In genomic region chr3:148227534-148227933, GRCh38 we compare ENCODE assay signal across 30 cellular contexts.
DNase-seq lines count a peak whose midpoint lies in the region; ATAC-seq, FAIRE-seq and TF ChIP-seq lines count a peak whose summit lies in the region.
"Had no signal": no experiment of that assay in that cellular context is flagged by ENCODE, and none has a peak within 500 bp of the region (broad histone marks: within the 10 kb centered on the region; RNA-seq: fewer than 3 reads in every experiment).

No MANE protein-coding gene starts in this region.

- no peaks in the 10 kb centered on the region for H3K27me3 Mint-ChIP-seq in osteocyte (ENCODE audit: unreplicated experiment)
- H3K27me3 Mint-ChIP-seq: stimulated activated naive CD8-positive, alpha-beta T cell treated with anti-CD3 and anti-CD28 coated beads, Interleukin-15, Interleukin-2, amounts not matched to agents 100 ng/mL and 50 ng/mL, for 24 hours had no signal

- no peaks in the 10 kb centered on the region for H3K9me3 Mint-ChIP-seq in osteocyte (ENCODE audit: unreplicated experiment)
- H3K9me3 Mint-ChIP-seq: neural progenitor cell; stimulated activated naive CD8-positive, alpha-beta T cell treated with anti-CD3 and anti-CD28 coated beads, Interleukin-15, Interleukin-2, amounts not matched to agents 100 ng/mL and 50 ng/mL, for 24 hours had no signal

- no peak for FAIRE-seq in bronchial epithelial cell (lab: Jason Lieb, UNC)
- FAIRE-seq: colon, GM18507, HepG2 had no signal

- H3K27ac Mint-ChIP-seq in osteocyte (ENCODE audit: unreplicated experiment) = no peak overlapping the region
- H3K27ac Mint-ChIP-seq: activated CD8-positive, alpha-beta T cell treated with anti-CD3 and anti-CD28 coated beads, Interleukin-2, amount 10 ng/mL, durations not matched to agents 7 days and 5 days; neural progenitor cell; stimulated activated naive CD8-positive, alpha-beta T cell treated with anti-CD3 and anti-CD28 coated beads, Interleukin-15, Interleukin-2, amounts not matched to agents 100 ng/mL and 50 ng/mL, for 24 hours had no signal

- no peak overlapping the region for H3K4me3 Mint-ChIP-seq in osteocyte (ENCODE audit: unreplicated experiment)
- H3K4me3 Mint-ChIP-seq: activated CD8-positive, alpha-beta T cell treated with anti-CD3 and anti-CD28 coated beads, Interleukin-2, amount 10 ng/mL, durations not matched to agents 7 days and 5 days; neural progenitor cell; stimulated activated naive CD8-positive, alpha-beta T cell treated with anti-CD3 and anti-CD28 coated beads, Interleukin-15, Interleukin-2, amounts not matched to agents 100 ng/mL and 50 ng/mL, for 24 hours had no signal

- H3K36me3 ChIP-seq in cardiac muscle cell (no peaks in the 10 kb centered on the region), bronchial epithelial cell (ENCODE audit: control insufficient read depth, insufficient read depth, low read length) (no peaks in the 10 kb centered on the region)
- H3K36me3 ChIP-seq: BE2C, gastrocnemius medialis, HAP-1, neural progenitor cell, upper lobe of right lung had no signal

- peaks cover 30% of the 10 kb centered on the region for H3K4me1 Mint-ChIP-seq in osteocyte (ENCODE audit: unreplicated experiment)

- DNase-seq in cardiac muscle cell (ENCODE audit: low read depth in 1 of 2, low spot score in 1 of 2) (peak; percentile 3 to 11), left cardiac atrium (no peak), bronchial epithelial cell (ENCODE audit: low read depth) (peak; percentile 63), iris pigment epithelial cell (ENCODE audit: low read depth) (peak; percentile 25), HPDE6-E6E7 (ENCODE audit: extremely low spot score) (no peak), osteocyte (ENCODE audit: extremely low spot score, unreplicated experiment) (no peak)
- DNase-seq: 8988T; activated CD8-positive, alpha-beta T cell treated with anti-CD3 and anti-CD28 coated beads, Interleukin-2, amount 10 ng/mL, durations not matched to agents 7 days and 5 days; activated naive CD4-positive, alpha-beta T cell treated with Interleukin-2 at 50 U/mL for 16 hours; activated T-cell treated with anti-CD3 and anti-CD28 coated beads, Interleukin-2, amount 50 U/mL, for 1 hour; anterior cingulate cortex; BE2C; COR-L47; gastrocnemius medialis; NCI-H510A treated with DMSO at 0.1 percent for 48 hours; NK-92 treated with Interleukin-12 subunit alpha and Interleukin-12 subunit beta, amount 100 ng/mL, for 24 hours; psoas muscle; stimulated activated CD4-positive, alpha-beta T cell treated with anti-CD3 and anti-CD28 coated beads, Interleukin-4, amount 100 ng/mL, for 24 hours; T1000; upper lobe of right lung had no signal

- H3K27ac ChIP-seq in cardiac muscle cell = no peak overlapping the region
- H3K27ac ChIP-seq: gastrocnemius medialis, neural progenitor cell, psoas muscle, skin epidermis, upper lobe of right lung had no signal

- H3K27me3 ChIP-seq in cardiac muscle cell (no peaks in the 10 kb centered on the region), bronchial epithelial cell (ENCODE audit: control insufficient read depth, insufficient read depth, low read length) (no peaks in the 10 kb centered on the region)
- H3K27me3 ChIP-seq: BE2C, gastrocnemius medialis, neural progenitor cell, upper lobe of right lung had no signal

- ATAC-seq in left cardiac atrium = no peak
- no peak for ATAC-seq in GM18868 (IDR thresholded peaks at IDR 0.05; ENCODE audit: unreplicated experiment)
- ATAC-seq in HG03565 (IDR thresholded peaks at IDR 0.05; ENCODE audit: unreplicated experiment) = no peak
- ATAC-seq: activated CD8-positive, alpha-beta T cell treated with anti-CD3 and anti-CD28 coated beads, Interleukin-2, amount 10 ng/mL, durations not matched to agents 7 days and 5 days; gastrocnemius medialis; HepG2; left lobe of liver; psoas muscle; upper lobe of right lung had no signal

- intact Hi-C loops in left cardiac atrium (cut with DNase I) = no loop called here

- TF ChIP-seq CTCF in cardiac muscle cell (IDR thresholded peaks at IDR 0.05; ENCODE audit: low read depth, low read length) (no peak), bronchial epithelial cell (IDR thresholded peaks at IDR 0.05; ENCODE audit: insufficient read depth, low read length, severe bottlenecking) (no peak), osteocyte (IDR thresholded peaks at IDR 0.05) (no peak)

- no peaks in the 10 kb centered on the region for H3K4me1 ChIP-seq in cardiac muscle cell (ENCODE audit: low read depth)
- H3K4me1 ChIP-seq: gastrocnemius medialis, HAP-1, neural progenitor cell, psoas muscle, upper lobe of right lung had no signal

- H3K4me3 ChIP-seq in cardiac muscle cell (no peak overlapping the region), bronchial epithelial cell (ENCODE audit: low read depth, low read length) (no peak overlapping the region)
- H3K4me3 ChIP-seq: gastrocnemius medialis, HAP-1, neural progenitor cell, psoas muscle, skin epidermis, upper lobe of right lung had no signal

- no peaks in the 10 kb centered on the region for H3K36me3 Mint-ChIP-seq in osteocyte (ENCODE audit: unreplicated experiment)
- H3K36me3 Mint-ChIP-seq: neural progenitor cell had no signal

- no peaks in the 10 kb centered on the region for H3K9me3 ChIP-seq in cardiac muscle cell (ENCODE audit: low read depth)
- H3K9me3 ChIP-seq: BE2C, gastrocnemius medialis, HAP-1, psoas muscle, upper lobe of right lung had no signal

Comparison
In these comparisons a context has a peak if more than half of its experiments do, and no peak if none do; other contexts are left out.
1. DNase-seq: peak in cardiac muscle cell (2 of 2), bronchial epithelial cell (single experiment) and iris pigment epithelial cell (single experiment); none in left cardiac atrium (single experiment), HPDE6-E6E7 (single experiment) and osteocyte (single experiment).